ENCODE assay signal across 8 cellular contexts in genomic region chr2:178112202-178113152, GRCh38. TPM values are rescaled to one million over a fixed set of nuclear protein-coding genes. Genes with fewer than 3 reads are reported as not detected.
DNase-seq lines count a peak whose midpoint lies in the region; ATAC-seq and TF ChIP-seq lines count a peak whose summit lies in the region.

Gene RBM45 (plus strand): TSS chr2:178112437. CDS start chr2:178112547, 110 bp downstream.

- H3K36me3 Mint-ChIP-seq in GM23338 (ENCODE audit: low read depth) (no peaks in the 10 kb centered on the region), nephron (ENCODE audit: low read depth) (no peaks in the 10 kb centered on the region)
- H3K36me3 Mint-ChIP-seq in activated T-helper 17 cell treated with anti-CD3 and anti-CD28 coated beads, Interleukin-2, amount 50 U/mL, for 72 hours (ENCODE audit: low read depth): peaks cover 3% of the 10 kb centered on the region
- peaks cover 6% of the 10 kb centered on the region for H3K36me3 Mint-ChIP-seq in stimulated activated naive CD8-positive, alpha-beta T cell treated with anti-CD3 and anti-CD28 coated beads, Interleukin-15, Interleukin-2, amounts not matched to agents 100 ng/mL and 50 ng/mL, for 24 hours (ENCODE audit: low read depth)

- H3K27ac ChIP-seq in GM23338 (ENCODE audit: low read depth) (no peak within 1 kb of the TSS), RWPE1 (peak within 1 kb of the TSS; percentile 82)

- H3F3A ChIP-seq in GM23338 (replicated peaks; ENCODE audit: low read depth): no peaks in the 10 kb centered on the region

- DNase-seq in ELR (ENCODE audit: low read depth) (peak; percentile 92), GM23338 (ENCODE audit: low spot score) (peak; percentile 94), LHCN-M2 (ENCODE audit: low read depth) (peak; percentile 91), RWPE1 (ENCODE audit: low spot score) (peak; percentile 96), fibroblast of pulmonary artery (ENCODE audit: low read depth) (peak; percentile 96)

- no peaks in the 10 kb centered on the region for H4K20me1 ChIP-seq in GM23338 (replicated peaks; ENCODE audit: insufficient read depth)

- no peaks in the 10 kb centered on the region for H3K9me2 ChIP-seq in GM23338 (ENCODE audit: insufficient read depth)

- H3K27ac Mint-ChIP-seq in GM23338: no peak within 1 kb of the TSS; the same call in none of the 2 replicates
- peak within 1 kb of the TSS; percentile 84 for H3K27ac Mint-ChIP-seq in activated T-helper 17 cell treated with anti-CD3 and anti-CD28 coated beads, Interleukin-2, amount 50 U/mL, for 72 hours
- peak within 1 kb of the TSS; percentile 43 to 82 (median 76) for H3K27ac Mint-ChIP-seq in nephron
- peak within 1 kb of the TSS; percentile 91 for H3K27ac Mint-ChIP-seq in stimulated activated naive CD8-positive, alpha-beta T cell treated with anti-CD3 and anti-CD28 coated beads, Interleukin-15, Interleukin-2, amounts not matched to agents 100 ng/mL and 50 ng/mL, for 24 hours

- H3K4me3 Mint-ChIP-seq in GM23338 (peak within 1 kb of the TSS; percentile 95), nephron (peak within 1 kb of the TSS; percentile 94 to 99 (median 96))
- peak within 1 kb of the TSS; percentile 88 for H3K4me3 Mint-ChIP-seq in activated T-helper 17 cell treated with anti-CD3 and anti-CD28 coated beads, Interleukin-2, amount 50 U/mL, for 72 hours
- H3K4me3 Mint-ChIP-seq in stimulated activated naive CD8-positive, alpha-beta T cell treated with anti-CD3 and anti-CD28 coated beads, Interleukin-15, Interleukin-2, amounts not matched to agents 100 ng/mL and 50 ng/mL, for 24 hours: peak within 1 kb of the TSS; percentile 95

- H3K27me3 Mint-ChIP-seq in GM23338 (ENCODE audit: insufficient read depth, low read depth, poor library complexity) (peaks cover 6% of the 10 kb centered on the region), nephron (ENCODE audit: low read depth) (peaks cover 4% of the 10 kb centered on the region)
- H3K27me3 Mint-ChIP-seq in activated T-helper 17 cell treated with anti-CD3 and anti-CD28 coated beads, Interleukin-2, amount 50 U/mL, for 72 hours: no peaks in the 10 kb centered on the region
- H3K27me3 Mint-ChIP-seq in stimulated activated naive CD8-positive, alpha-beta T cell treated with anti-CD3 and anti-CD28 coated beads, Interleukin-15, Interleukin-2, amounts not matched to agents 100 ng/mL and 50 ng/mL, for 24 hours: no peaks in the 10 kb centered on the region

- H2AFZ ChIP-seq in GM23338: peak within 1 kb of the TSS; percentile 92

- CTCF ChIA-PET in RWPE1 (lab: Yijun Ruan, JAX): interaction anchor here (0.6 to 2.9 kb wide), 15 partner anchors 9 to 1569 kb away, joined by 3 to 21 read pairs (median 3); no protein-coding TSS in a partner anchor

- POLR2A ChIA-PET in RWPE1 (lab: Yijun Ruan, JAX; ENCODE audit: low non-redundant PET): no interaction called here

- H3K27me3 ChIP-seq in GM23338 (ENCODE audit: insufficient read depth): no peaks in the 10 kb centered on the region

- H3K4me2 ChIP-seq in GM23338: peak within 1 kb of the TSS; percentile 91

- TF ChIP-seq CTCF in GM23338 (conservative IDR thresholded peaks at IDR 0.05; ENCODE audit: low read depth in 2 of 2) (peak; percentile 84 to 94), RWPE1 (conservative IDR thresholded peaks at IDR 0.05; ENCODE audit: low read depth) (peak; percentile 97), fibroblast of pulmonary artery (IDR thresholded peaks at IDR 0.05; ENCODE audit: low read length, missing control alignments) (peak; percentile 93), nephron (IDR thresholded peaks at IDR 0.05; ENCODE audit: unreplicated experiment in 3 of 3) (peak; percentile 98 to 99 (median 99))

- H3K4me1 ChIP-seq in GM23338 (ENCODE audit: insufficient read depth): no peaks in the 10 kb centered on the region

- no peaks in the 10 kb centered on the region for H3K36me3 ChIP-seq in GM23338 (ENCODE audit: insufficient read depth)

- ATAC-seq in GM23338: peak; percentile 97
- ATAC-seq in activated T-helper 17 cell treated with anti-CD3 and anti-CD28 coated beads, Interleukin-2, amount 50 U/mL, for 72 hours (replicated peaks): peak; percentile 96

- 0 out of 3 replicates have a peak, but pooled peaks cover 3% of the 10 kb centered on the region for H3K4me1 Mint-ChIP-seq in GM23338
- H3K4me1 Mint-ChIP-seq in activated T-helper 17 cell treated with anti-CD3 and anti-CD28 coated beads, Interleukin-2, amount 50 U/mL, for 72 hours: peaks cover 12% of the 10 kb centered on the region
- peaks cover 10% of the 10 kb centered on the region for H3K4me1 Mint-ChIP-seq in nephron
- H3K4me1 Mint-ChIP-seq in stimulated activated naive CD8-positive, alpha-beta T cell treated with anti-CD3 and anti-CD28 coated beads, Interleukin-15, Interleukin-2, amounts not matched to agents 100 ng/mL and 50 ng/mL, for 24 hours (ENCODE audit: low read depth): peaks cover 35% of the 10 kb centered on the region

- peaks cover 9% of the 10 kb centered on the region; the same call in 1 of the 2 replicates for H3K79me2 ChIP-seq in GM23338 (replicated peaks; ENCODE audit: insufficient read depth)

- no peaks in the 10 kb centered on the region for H3K9me3 Mint-ChIP-seq in GM23338
- H3K9me3 Mint-ChIP-seq in activated T-helper 17 cell treated with anti-CD3 and anti-CD28 coated beads, Interleukin-2, amount 50 U/mL, for 72 hours: no peaks in the 10 kb centered on the region
- H3K9me3 Mint-ChIP-seq in nephron: no peaks in the 10 kb centered on the region
- H3K9me3 Mint-ChIP-seq in stimulated activated naive CD8-positive, alpha-beta T cell treated with anti-CD3 and anti-CD28 coated beads, Interleukin-15, Interleukin-2, amounts not matched to agents 100 ng/mL and 50 ng/mL, for 24 hours: no peaks in the 10 kb centered on the region

- H3K4me3 ChIP-seq in GM23338 (peak within 1 kb of the TSS; percentile 82), fibroblast of pulmonary artery (replicated peaks; ENCODE audit: low read depth, low read length) (peak within 1 kb of the TSS; percentile 96)

TF ChIP-seq in GM23338, 12 proteins besides CTCF, POLR2A, EP300 and RAD21 (continues in another document):
- TF ChIP-seq POLR2AphosphoS5 (IDR thresholded peaks at IDR 0.05; ENCODE audit: low read depth) (peak; percentile 92), ZNF114 (CRISPR knock-in tag; IDR thresholded peaks at IDR 0.05) (no peak), REST (IDR thresholded peaks at IDR 0.05; ENCODE audit: unreplicated experiment) (peak; percentile 68), EZH2 (IDR thresholded peaks at IDR 0.05; ENCODE audit: low read depth, unreplicated experiment) (no peak)

RNA-seq across cellular contexts. Expression of gene RBM45, which starts in this region (rescaled TPM):
- 9.9 and 15.8 TPM in 2 replicates for total RNA-seq in GM23338 (2014; rRNA removed; shearing (Covaris generic))
- 17.1 and 18.2 TPM in 2 replicates for polyA plus RNA-seq in GM23338 (2016; fragmentation: Nextera tagmentation; extraction: Ambion mirVana)
- 20.3 and 22.0 TPM in 2 replicates for total RNA-seq in LHCN-M2 (2014; rRNA removed)
- 9.0 TPM for polyA plus RNA-seq in LHCN-M2 (2012)
- 10 to 100 TPM in 1 of 2 donors, 1 to 10 TPM in 1; 5.7 to 13.4 TPM for total RNA-seq in activated T-helper 17 cell treated with anti-CD3 and anti-CD28 coated beads, Interleukin-2, amount 50 U/mL, for 72 hours
